Comparison of ENCODE assay signal across 30 cellular contexts in the genomic region with DNA sequence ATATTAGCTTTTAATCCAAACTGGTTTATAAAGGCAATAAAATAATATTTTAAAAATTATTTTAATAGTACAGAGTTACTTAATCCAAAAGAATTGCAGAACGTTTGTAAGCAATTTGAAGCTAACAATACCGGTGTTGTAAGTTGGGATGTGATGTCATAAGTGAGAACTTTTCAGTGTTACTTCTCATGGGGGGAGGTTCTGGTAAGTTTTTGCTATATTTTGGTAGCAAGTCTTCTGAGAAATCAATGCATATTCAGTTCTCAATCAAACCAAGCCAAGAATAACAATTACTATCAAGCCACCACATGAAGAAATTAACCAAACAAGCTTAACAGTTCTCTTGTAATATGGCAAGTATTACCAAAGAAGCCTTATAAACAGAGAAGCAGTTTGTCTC.
DNase-seq lines count a peak whose midpoint lies in the region; ATAC-seq and TF ChIP-seq lines count a peak whose summit lies in the region.
"Had no signal": no experiment of that assay in that cellular context is flagged by ENCODE, and none has a peak within 500 bp of the region (broad histone marks: within the 10 kb centered on the region; RNA-seq: fewer than 3 reads in every experiment).

No MANE protein-coding gene starts in this region.

- no peak overlapping the region for H3K9ac ChIP-seq in neural progenitor cell

- CTCF ChIA-PET in HEK293 (lab: Yijun Ruan, JAX) = interaction anchor here (0.8 kb wide), 1 partner anchor 31 kb away, joined by 3 read pairs; no protein-coding TSS in a partner anchor

- H3K27ac Mint-ChIP-seq in neural progenitor cell = no peak overlapping the region
- H3K27ac Mint-ChIP-seq: activated naive CD8-positive, alpha-beta T cell; GM23338; HFFc6; progenitor cell of endocrine pancreas had no signal

- no peak for ATAC-seq in GM18858 (IDR thresholded peaks at IDR 0.05; ENCODE audit: unreplicated experiment)
- ATAC-seq: GM23338, left lung, T-cell had no signal

- no peaks in the 10 kb centered on the region for H3K36me3 Mint-ChIP-seq in neural progenitor cell

- H3K9me3 Mint-ChIP-seq in neural progenitor cell = no peaks in the 10 kb centered on the region
- H3K9me3 Mint-ChIP-seq: GM23338, HFFc6, T-cell had no signal

- H3K4me1 Mint-ChIP-seq in neural progenitor cell = no peaks in the 10 kb centered on the region

- H3K4me1 ChIP-seq in ACC112 (ENCODE audit: control insufficient read depth, insufficient read depth, low read length, unreplicated experiment) (peaks cover 51% of the 10 kb centered on the region), HEK293 (ENCODE audit: control insufficient read depth, insufficient read depth, low read length) (peaks cover 13% of the 10 kb centered on the region), neural progenitor cell (no peaks in the 10 kb centered on the region)

- H3K4me2 ChIP-seq in neural progenitor cell = no peak overlapping the region
- H3K4me2 ChIP-seq: GM23338 had no signal

- POLR2A ChIA-PET in HEK293 (lab: Yijun Ruan, JAX) = interaction anchor here (1.2 kb wide), 1 partner anchor 20 kb away, joined by 4 read pairs; no protein-coding TSS in a partner anchor

- no peaks in the 10 kb centered on the region for H3K27me3 Mint-ChIP-seq in neural progenitor cell (ENCODE audit: insufficient read depth, low read depth)
- H3K27me3 Mint-ChIP-seq: activated naive CD8-positive, alpha-beta T cell; progenitor cell of endocrine pancreas; T-cell had no signal

- H3K4me3 ChIP-seq in ACC112 (ENCODE audit: low read depth, low read length) (no peak overlapping the region), HEK293 (ENCODE audit: low read depth, low read length) (no peak overlapping the region), cardiac fibroblast (replicated peaks in 1 of 2; ENCODE audit: low read depth in 2 of 2, low read length in 2 of 2) (no peak overlapping the region), fibroblast of pulmonary artery (replicated peaks; ENCODE audit: low read depth, low read length) (no peak overlapping the region), neural progenitor cell (no peak overlapping the region)
- H3K4me3 ChIP-seq: GM23338, left lung, upper lobe of left lung had no signal

- H3K27me3 ChIP-seq in ACC112 (ENCODE audit: insufficient read depth, low read length) (no peaks in the 10 kb centered on the region), neural progenitor cell (no peaks in the 10 kb centered on the region)
- H3K27me3 ChIP-seq: left lung, upper lobe of left lung had no signal

- no peak overlapping the region for H3K4me3 Mint-ChIP-seq in neural progenitor cell
- H3K4me3 Mint-ChIP-seq: activated naive CD8-positive, alpha-beta T cell; GM23338; HFFc6; T-cell had no signal

- H3K9me3 ChIP-seq in HEK293 (ENCODE audit: control insufficient read depth, insufficient read depth, low read depth, low read length) (no peaks in the 10 kb centered on the region), neural progenitor cell (ENCODE audit: low read depth) (no peaks in the 10 kb centered on the region)
- H3K9me3 ChIP-seq: left lung, upper lobe of left lung had no signal

- no peaks in the 10 kb centered on the region for H3F3A ChIP-seq in neural progenitor cell (ENCODE audit: low read depth)

- peak; percentile 82 to 87 for DNase-seq in cardiac fibroblast (ENCODE audit: low read depth in 2 of 2)
- peak; percentile 92 for DNase-seq in fibroblast of pulmonary artery (ENCODE audit: low read depth)
- DNase-seq in NCI-H526 (lab: John Stamatoyannopoulos, UW) = no peak
- DNase-seq in neural progenitor cell (ENCODE audit: low spot score) = no peak
- no peak for DNase-seq in HPDE6-E6E7 (ENCODE audit: extremely low spot score)
- DNase-seq: activated CD4-positive, alpha-beta T cell treated with anti-CD3 and anti-CD28 coated beads for 48 hours; activated effector memory CD4-positive, alpha-beta T cell treated with anti-CD3 and anti-CD28 coated beads, Interleukin-2, amount 50 U/mL, for 16 hours; activated T-cell treated with anti-CD3 and anti-CD28 coated beads, Interleukin-2, amount 50 U/mL, for 1 hour; central memory CD4-positive, alpha-beta T cell; HFFc6; KG1; left lung; MM.1S; NCI-H1105 treated with DMSO at 0.1 percent for 48 hours; NCI-H187 treated with DMSO at 0.1 percent for 48 hours; NCI-H524 treated with DMSO at 0.1 percent for 48 hours; nucleus accumbens; stimulated activated CD4-positive, alpha-beta T cell treated with anti-CD3 and anti-CD28 coated beads, Interleukin-15, amount 100 ng/mL, for 24 hours; stimulated activated CD4-positive, alpha-beta T cell treated with anti-CD3 and anti-CD28 coated beads, Interleukin-4, amount 100 ng/mL, for 4 hours; T-cell; upper lobe of left lung; WERI-Rb-1 had no signal

- H3K79me2 ChIP-seq in ACC112 (ENCODE audit: control insufficient read depth, insufficient read depth, low read length, unreplicated experiment) (peaks cover 51% of the 10 kb centered on the region), neural progenitor cell (ENCODE audit: low read depth) (no peaks in the 10 kb centered on the region)

- TF ChIP-seq CTCF in HEK293 (tag by site-specific recombination; IDR thresholded peaks at IDR 0.05) (no peak), cardiac fibroblast (IDR thresholded peaks at IDR 0.05; ENCODE audit: low read depth, low read length) (no peak), fibroblast of pulmonary artery (IDR thresholded peaks at IDR 0.05; ENCODE audit: low read length, missing control alignments) (no peak), neural progenitor cell (IDR thresholded peaks at IDR 0.05) (no peak)

- H2AFZ ChIP-seq in ACC112 (ENCODE audit: low read length, unreplicated experiment) (no peak overlapping the region), neural progenitor cell (replicated peaks) (no peak overlapping the region)
- H2AFZ ChIP-seq: GM23338 had no signal

- H4K20me1 ChIP-seq in neural progenitor cell (ENCODE audit: low read depth) = no peaks in the 10 kb centered on the region

- H3K27ac ChIP-seq in ACC112 (ENCODE audit: low read depth, low read length) = peak overlapping the region; percentile 98
- no peak overlapping the region for H3K27ac ChIP-seq in HEK293 (ENCODE audit: extremely low read depth, low read depth, low read length)
- no peak overlapping the region for H3K27ac ChIP-seq in neural progenitor cell
- H3K27ac ChIP-seq: C4-2B, RWPE1, upper lobe of left lung, WERI-Rb-1 had no signal

- H3K36me3 ChIP-seq in ACC112 (ENCODE audit: insufficient read depth, low read length) (no peaks in the 10 kb centered on the region), HEK293 (ENCODE audit: control insufficient read depth in 2 of 2, insufficient read depth in 1 of 2, low read length in 2 of 2) (no peaks in the 10 kb centered on the region), neural progenitor cell (no peaks in the 10 kb centered on the region)
- H3K36me3 ChIP-seq: left lung, upper lobe of left lung, WERI-Rb-1 had no signal

TF ChIP-seq in HEK293, 187 proteins besides CTCF, POLR2A, EP300 and RAD21:
- 0 out of 2 replicates have a peak, but pooled peaks have one; percentile 22 for TF ChIP-seq ATF2 (tag by site-specific recombination; IDR thresholded peaks at IDR 0.05; ENCODE audit: low read depth)
- no peak for TF ChIP-seq MYNN (tag by site-specific recombination; IDR thresholded peaks at IDR 0.05; ENCODE audit: borderline replicate concordance)
- no peak for TF ChIP-seq SALL2 (tag by site-specific recombination; IDR thresholded peaks at IDR 0.05; ENCODE audit: borderline replicate concordance)
- TF ChIP-seq ZNF600 (tag by site-specific recombination; IDR thresholded peaks at IDR 0.05) = no peak

Comparison
In these comparisons a context has a peak if more than half of its experiments do, and no peak if none do; other contexts are left out.
1. DNase-seq: peak in cardiac fibroblast (2 of 2) and fibroblast of pulmonary artery (single experiment); none in NCI-H526 (0 of 2), neural progenitor cell (single experiment) and HPDE6-E6E7 (single experiment).